Comparison of ENCODE assay signal across 16 cellular contexts in the genomic region with DNA sequence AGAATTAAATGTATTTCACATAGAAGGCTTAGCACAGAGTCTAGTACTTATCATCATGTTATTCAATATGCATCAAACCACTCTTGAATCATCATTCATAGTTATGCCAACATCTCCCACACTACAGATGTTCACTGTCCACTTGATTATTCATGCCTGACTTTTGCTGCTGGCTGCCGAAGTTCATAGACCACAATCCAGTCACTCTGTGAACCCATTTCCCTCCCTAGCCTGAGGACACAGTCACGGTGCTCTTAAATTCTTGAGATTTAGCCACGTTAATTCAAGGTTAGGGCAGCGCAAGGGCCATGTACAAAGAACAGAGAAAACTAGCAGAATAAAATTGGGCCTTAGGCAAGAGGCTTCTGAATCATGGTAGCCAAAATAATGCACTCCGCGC. TPM values are rescaled to one million over a fixed set of nuclear protein-coding genes. Genes with fewer than 3 reads are reported as not detected.
A peak's percentile ranks its signal among the peaks of the same experiment; 100 is the strongest.
DNase-seq lines count a peak whose midpoint lies in the region; ATAC-seq, FAIRE-seq and TF ChIP-seq lines count a peak whose summit lies in the region.
"Had no signal": no experiment of that assay in that cellular context is flagged by ENCODE, and none has a peak within 500 bp of the region (broad histone marks: within the 10 kb centered on the region; RNA-seq: fewer than 3 reads in every experiment).

No MANE protein-coding gene starts in this region.

- H4K12ac ChIP-seq in trophoblast cell (ENCODE audit: low read depth, low read length): no peak overlapping the region

- H3K4me1 ChIP-seq in trophoblast cell (ENCODE audit: control insufficient read depth in 1 of 2, insufficient read depth in 2 of 2, low read length in 2 of 2): no peaks in the 10 kb centered on the region

- no peak overlapping the region for H3K9ac ChIP-seq in trophoblast cell (ENCODE audit: low read length)

- H3K27ac ChIP-seq in trophoblast cell (ENCODE audit: low read depth, low read length): no peak overlapping the region
- H3K27ac ChIP-seq: sigmoid colon, WERI-Rb-1 had no signal

- no peak for TF ChIP-seq CTCF in epithelial cell of esophagus (IDR thresholded peaks at IDR 0.05; ENCODE audit: insufficient read depth, low read depth, low read length, missing control alignments)

- no CpG with 5 or more reads among the region's 6 CpGs for WGBS in trophoblast cell (ENCODE audit: extremely low coverage, insufficient coverage, insufficient read length)

- ATAC-seq in GM18867 (IDR thresholded peaks at IDR 0.05; ENCODE audit: unreplicated experiment): no peak
- no peak for ATAC-seq in HG02981 (IDR thresholded peaks at IDR 0.05; ENCODE audit: unreplicated experiment)
- no peak for ATAC-seq in HG03159 (IDR thresholded peaks at IDR 0.05; ENCODE audit: unreplicated experiment)
- ATAC-seq in HG02884 (IDR thresholded peaks at IDR 0.05; ENCODE audit: unreplicated experiment): no peak
- ATAC-seq: activated CD8-positive, alpha-beta memory T cell treated with anti-CD3 and anti-CD28 coated beads, Interleukin-2, amount 10 ng/mL, durations not matched to agents 7 days and 5 days; CD8-positive, alpha-beta T cell had no signal

- H3K4me2 ChIP-seq in trophoblast cell (ENCODE audit: low read length): no peak overlapping the region

- H2AFZ ChIP-seq in trophoblast cell (ENCODE audit: insufficient read depth, low read length, poor library complexity): no peak overlapping the region

- peaks cover 2% of the 10 kb centered on the region for H3K9me3 ChIP-seq in trophoblast cell (ENCODE audit: insufficient read depth, low read depth, low read length)
- H3K9me3 ChIP-seq: sigmoid colon had no signal

- H4K91ac ChIP-seq in trophoblast cell (ENCODE audit: low read depth, low read length): no peak overlapping the region

- DNase-seq in ELR (ENCODE audit: low read depth) (peak; percentile 98), RCC 7860 (ENCODE audit: low spot score) (peak; percentile 79), epithelial cell of esophagus (ENCODE audit: low read depth) (peak; percentile 51), trophoblast cell (peak; percentile 75 to 77)
- DNase-seq: activated CD8-positive, alpha-beta memory T cell treated with anti-CD3 and anti-CD28 coated beads, Interleukin-2, amount 10 ng/mL, durations not matched to agents 7 days and 5 days; activated naive CD4-positive, alpha-beta T cell treated with anti-CD3 and anti-CD28 coated beads for 36 hours; CD8-positive, alpha-beta T cell; KBM-7; NCI-H187 treated with DMSO at 0.1 percent for 48 hours; NCI-H82; sigmoid colon; WERI-Rb-1 had no signal

- H4K8ac ChIP-seq in trophoblast cell (ENCODE audit: low read depth, low read length): no peak overlapping the region

- H3K18ac ChIP-seq in trophoblast cell (ENCODE audit: low read length): no peak overlapping the region

- H3K14ac ChIP-seq in trophoblast cell (ENCODE audit: low read length): no peak overlapping the region

- no peak overlapping the region for H2BK5ac ChIP-seq in trophoblast cell (ENCODE audit: low read depth, low read length, poor library complexity)

- H3K4me3 ChIP-seq in epithelial cell of esophagus (ENCODE audit: low read length) (no peak overlapping the region), trophoblast cell (ENCODE audit: low read depth, low read length) (no peak overlapping the region)
- H3K4me3 ChIP-seq: sigmoid colon had no signal

- H3K4ac ChIP-seq in trophoblast cell (ENCODE audit: low read depth, low read length): no peak overlapping the region

- H3K79me2 ChIP-seq in trophoblast cell (ENCODE audit: control insufficient read depth, insufficient read depth, low read length, poor library complexity): no peaks in the 10 kb centered on the region

- FAIRE-seq in RCC 7860 (lab: Jason Lieb, UNC): peak; percentile 96

- no peak overlapping the region for H2AK5ac ChIP-seq in trophoblast cell (ENCODE audit: low read length)

- H3K23ac ChIP-seq in trophoblast cell (ENCODE audit: low read length): no peak overlapping the region

- no peaks in the 10 kb centered on the region for H3K79me1 ChIP-seq in trophoblast cell (ENCODE audit: low read length)

- H2BK12ac ChIP-seq in trophoblast cell (ENCODE audit: low read length): no peak overlapping the region

- no peaks in the 10 kb centered on the region for H3K36me3 ChIP-seq in trophoblast cell (ENCODE audit: control insufficient read depth in 1 of 2, insufficient read depth in 2 of 2, low read length in 2 of 2)
- H3K36me3 ChIP-seq: WERI-Rb-1 had no signal

- no peak overlapping the region for H2BK120ac ChIP-seq in trophoblast cell (ENCODE audit: insufficient read depth, low read length, poor library complexity)

- no peaks in the 10 kb centered on the region for H3K27me3 ChIP-seq in trophoblast cell (ENCODE audit: insufficient read depth, low read length)
- H3K27me3 ChIP-seq: sigmoid colon had no signal

RNA-seq across cellular contexts. Expression of a gene that starts 32.4 kb away (rescaled TPM):
- 4.9 and 5.1 TPM in 2 replicates for polyA plus RNA-seq in trophoblast cell (2013)
